Comparison of ENCODE assay signal across 2 cellular contexts in the genomic region with DNA sequence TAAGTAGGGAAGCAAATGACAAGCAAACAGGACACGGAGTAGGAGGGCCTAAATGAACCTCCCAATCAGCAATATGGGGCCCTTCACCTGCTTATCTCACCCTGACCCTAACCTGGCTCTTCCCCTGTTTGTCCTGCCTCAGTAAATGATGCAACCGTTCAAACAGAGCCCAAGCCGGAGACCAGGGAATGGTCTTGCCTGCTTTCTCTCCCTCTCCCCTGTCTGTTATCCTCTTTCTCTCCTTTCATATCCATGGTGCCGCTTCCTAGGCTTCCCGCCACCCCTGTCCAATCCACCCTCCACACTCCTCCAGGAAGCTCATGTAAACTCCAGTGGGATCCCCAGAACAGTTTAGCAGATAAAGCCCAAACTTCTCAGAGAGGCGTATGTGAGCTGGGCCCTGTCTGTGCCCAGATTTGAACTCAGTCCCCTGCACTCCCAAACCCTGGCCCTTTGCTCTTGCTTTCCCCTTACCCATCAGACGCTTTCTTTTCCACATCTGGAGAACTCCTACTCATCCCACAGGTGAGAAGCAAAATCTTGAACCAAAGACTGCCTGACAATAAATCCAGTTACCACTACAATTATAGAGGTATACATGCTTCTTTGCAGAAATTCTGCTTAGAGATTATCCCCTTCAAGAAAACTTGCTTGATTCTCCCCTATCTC.
TF ChIP-seq lines count a peak whose summit lies in the region.

No MANE protein-coding gene starts in this region.

TF ChIP-seq in K562, 482 proteins besides CTCF, POLR2A, EP300 and RAD21 (continues in another document):
- TF ChIP-seq PTBP1 (IDR thresholded peaks at IDR 0.05; ENCODE audit: low read depth, low read length) (no peak), GTF2A2 (tag; IDR thresholded peaks at IDR 0.05) (no peak), DPF2 (IDR thresholded peaks at IDR 0.05) (peak; percentile 81), ATF1 (CRISPR knock-in tag; IDR thresholded peaks at IDR 0.05) (no peak), ATF1 (tag; IDR thresholded peaks at IDR 0.05) (0 out of 2 replicates have a peak, but pooled peaks have one; percentile 18), EHMT2 (IDR thresholded peaks at IDR 0.05) (peak; percentile 22; the same call in 1 of the 2 replicates), HIVEP1 (CRISPR knock-in tag; IDR thresholded peaks at IDR 0.05) (0 out of 2 replicates have a peak, but pooled peaks have one; percentile 7), FOXA1 (IDR thresholded peaks at IDR 0.05; ENCODE audit: borderline replicate concordance) (no peak), GATAD2A (IDR thresholded peaks at IDR 0.05) (no peak), TBL1XR1 (IDR thresholded peaks at IDR 0.05; ENCODE audit: low read length in 2 of 2) (peak in 1 of 2 experiments; percentile 50; a peak in 1 of 4 replicates)
- TF ChIP-seq, protein P1, sequence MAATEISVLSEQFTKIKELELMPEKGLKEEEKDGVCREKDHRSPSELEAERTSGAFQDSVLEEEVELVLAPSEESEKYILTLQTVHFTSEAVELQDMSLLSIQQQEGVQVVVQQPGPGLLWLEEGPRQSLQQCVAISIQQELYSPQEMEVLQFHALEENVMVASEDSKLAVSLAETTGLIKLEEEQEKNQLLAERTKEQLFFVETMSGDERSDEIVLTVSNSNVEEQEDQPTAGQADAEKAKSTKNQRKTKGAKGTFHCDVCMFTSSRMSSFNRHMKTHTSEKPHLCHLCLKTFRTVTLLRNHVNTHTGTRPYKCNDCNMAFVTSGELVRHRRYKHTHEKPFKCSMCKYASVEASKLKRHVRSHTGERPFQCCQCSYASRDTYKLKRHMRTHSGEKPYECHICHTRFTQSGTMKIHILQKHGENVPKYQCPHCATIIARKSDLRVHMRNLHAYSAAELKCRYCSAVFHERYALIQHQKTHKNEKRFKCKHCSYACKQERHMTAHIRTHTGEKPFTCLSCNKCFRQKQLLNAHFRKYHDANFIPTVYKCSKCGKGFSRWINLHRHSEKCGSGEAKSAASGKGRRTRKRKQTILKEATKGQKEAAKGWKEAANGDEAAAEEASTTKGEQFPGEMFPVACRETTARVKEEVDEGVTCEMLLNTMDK (IDR thresholded peaks at IDR 0.05; ENCODE audit: borderline replicate concordance, insufficient read depth, low read depth, low read length, poor library complexity, severe bottlenecking) = no peak
- TF ChIP-seq, protein P2, sequence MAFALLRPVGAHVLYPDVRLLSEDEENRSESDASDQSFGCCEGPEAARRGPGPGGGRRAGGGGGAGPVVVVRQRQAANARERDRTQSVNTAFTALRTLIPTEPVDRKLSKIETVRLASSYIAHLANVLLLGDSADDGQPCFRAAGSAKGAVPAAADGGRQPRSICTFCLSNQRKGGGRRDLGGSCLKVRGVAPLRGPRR (CRISPR knock-in tag; IDR thresholded peaks at IDR 0.05) = 0 out of 2 replicates have a peak, but pooled peaks have one; percentile 65
- TF ChIP-seq, protein P3, sequence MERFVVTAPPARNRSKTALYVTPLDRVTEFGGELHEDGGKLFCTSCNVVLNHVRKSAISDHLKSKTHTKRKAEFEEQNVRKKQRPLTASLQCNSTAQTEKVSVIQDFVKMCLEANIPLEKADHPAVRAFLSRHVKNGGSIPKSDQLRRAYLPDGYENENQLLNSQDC (CRISPR knock-in tag; IDR thresholded peaks at IDR 0.05) = no peak
- TF ChIP-seq, protein P4, sequence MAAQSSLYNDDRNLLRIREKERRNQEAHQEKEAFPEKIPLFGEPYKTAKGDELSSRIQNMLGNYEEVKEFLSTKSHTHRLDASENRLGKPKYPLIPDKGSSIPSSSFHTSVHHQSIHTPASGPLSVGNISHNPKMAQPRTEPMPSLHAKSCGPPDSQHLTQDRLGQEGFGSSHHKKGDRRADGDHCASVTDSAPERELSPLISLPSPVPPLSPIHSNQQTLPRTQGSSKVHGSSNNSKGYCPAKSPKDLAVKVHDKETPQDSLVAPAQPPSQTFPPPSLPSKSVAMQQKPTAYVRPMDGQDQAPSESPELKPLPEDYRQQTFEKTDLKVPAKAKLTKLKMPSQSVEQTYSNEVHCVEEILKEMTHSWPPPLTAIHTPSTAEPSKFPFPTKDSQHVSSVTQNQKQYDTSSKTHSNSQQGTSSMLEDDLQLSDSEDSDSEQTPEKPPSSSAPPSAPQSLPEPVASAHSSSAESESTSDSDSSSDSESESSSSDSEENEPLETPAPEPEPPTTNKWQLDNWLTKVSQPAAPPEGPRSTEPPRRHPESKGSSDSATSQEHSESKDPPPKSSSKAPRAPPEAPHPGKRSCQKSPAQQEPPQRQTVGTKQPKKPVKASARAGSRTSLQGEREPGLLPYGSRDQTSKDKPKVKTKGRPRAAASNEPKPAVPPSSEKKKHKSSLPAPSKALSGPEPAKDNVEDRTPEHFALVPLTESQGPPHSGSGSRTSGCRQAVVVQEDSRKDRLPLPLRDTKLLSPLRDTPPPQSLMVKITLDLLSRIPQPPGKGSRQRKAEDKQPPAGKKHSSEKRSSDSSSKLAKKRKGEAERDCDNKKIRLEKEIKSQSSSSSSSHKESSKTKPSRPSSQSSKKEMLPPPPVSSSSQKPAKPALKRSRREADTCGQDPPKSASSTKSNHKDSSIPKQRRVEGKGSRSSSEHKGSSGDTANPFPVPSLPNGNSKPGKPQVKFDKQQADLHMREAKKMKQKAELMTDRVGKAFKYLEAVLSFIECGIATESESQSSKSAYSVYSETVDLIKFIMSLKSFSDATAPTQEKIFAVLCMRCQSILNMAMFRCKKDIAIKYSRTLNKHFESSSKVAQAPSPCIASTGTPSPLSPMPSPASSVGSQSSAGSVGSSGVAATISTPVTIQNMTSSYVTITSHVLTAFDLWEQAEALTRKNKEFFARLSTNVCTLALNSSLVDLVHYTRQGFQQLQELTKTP (IDR thresholded peaks at IDR 0.05; ENCODE audit: low read depth in 1 of 2, partially characterized antibody in 2 of 2) = peak in 1 of 2 experiments; percentile 39

TF ChIP-seq in HepG2, 621 proteins besides CTCF, POLR2A, EP300 and RAD21 (continues in another document):
- no peak for TF ChIP-seq ZNF274 (CRISPR knock-in tag; IDR thresholded peaks at IDR 0.05)
- 0 out of 2 replicates have a peak, but pooled peaks have one; percentile 22 for TF ChIP-seq FOXA3 (CRISPR knock-in tag; IDR thresholded peaks at IDR 0.05)
- TF ChIP-seq ZNF296 (CRISPR knock-in tag; conservative IDR thresholded peaks at IDR 0.05) = no peak
- TF ChIP-seq FOSL1 (CRISPR knock-in tag; IDR thresholded peaks at IDR 0.05; ENCODE audit: borderline replicate concordance) = no peak
- TF ChIP-seq NR2F2 (IDR thresholded peaks at IDR 0.05; ENCODE audit: borderline replicate concordance, low read depth) = 0 out of 2 replicates have a peak, but pooled peaks have one; percentile 39
- no peak for TF ChIP-seq ZNF432 (CRISPR knock-in tag; IDR thresholded peaks at IDR 0.05; ENCODE audit: borderline replicate concordance)
- 0 out of 2 replicates have a peak, but pooled peaks have one; percentile 23 for TF ChIP-seq BCL6 (CRISPR knock-in tag; IDR thresholded peaks at IDR 0.05)
- no peak for TF ChIP-seq SOX6 (IDR thresholded peaks at IDR 0.05)
- TF ChIP-seq SOX6 (CRISPR knock-in tag; IDR thresholded peaks at IDR 0.05) = peak; percentile 52; the same call in 1 of the 2 replicates
- TF ChIP-seq ZMYM4 (CRISPR knock-in tag; IDR thresholded peaks at IDR 0.05) = peak; percentile 18; the same call in 1 of the 2 replicates
- TF ChIP-seq, protein P5, sequence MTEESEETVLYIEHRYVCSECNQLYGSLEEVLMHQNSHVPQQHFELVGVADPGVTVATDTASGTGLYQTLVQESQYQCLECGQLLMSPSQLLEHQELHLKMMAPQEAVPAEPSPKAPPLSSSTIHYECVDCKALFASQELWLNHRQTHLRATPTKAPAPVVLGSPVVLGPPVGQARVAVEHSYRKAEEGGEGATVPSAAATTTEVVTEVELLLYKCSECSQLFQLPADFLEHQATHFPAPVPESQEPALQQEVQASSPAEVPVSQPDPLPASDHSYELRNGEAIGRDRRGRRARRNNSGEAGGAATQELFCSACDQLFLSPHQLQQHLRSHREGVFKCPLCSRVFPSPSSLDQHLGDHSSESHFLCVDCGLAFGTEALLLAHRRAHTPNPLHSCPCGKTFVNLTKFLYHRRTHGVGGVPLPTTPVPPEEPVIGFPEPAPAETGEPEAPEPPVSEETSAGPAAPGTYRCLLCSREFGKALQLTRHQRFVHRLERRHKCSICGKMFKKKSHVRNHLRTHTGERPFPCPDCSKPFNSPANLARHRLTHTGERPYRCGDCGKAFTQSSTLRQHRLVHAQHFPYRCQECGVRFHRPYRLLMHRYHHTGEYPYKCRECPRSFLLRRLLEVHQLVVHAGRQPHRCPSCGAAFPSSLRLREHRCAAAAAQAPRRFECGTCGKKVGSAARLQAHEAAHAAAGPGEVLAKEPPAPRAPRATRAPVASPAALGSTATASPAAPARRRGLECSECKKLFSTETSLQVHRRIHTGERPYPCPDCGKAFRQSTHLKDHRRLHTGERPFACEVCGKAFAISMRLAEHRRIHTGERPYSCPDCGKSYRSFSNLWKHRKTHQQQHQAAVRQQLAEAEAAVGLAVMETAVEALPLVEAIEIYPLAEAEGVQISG (CRISPR knock-in tag; IDR thresholded peaks at IDR 0.05) = no peak
- no peak for TF ChIP-seq ZNF260 (CRISPR knock-in tag; IDR thresholded peaks at IDR 0.05; ENCODE audit: borderline replicate concordance, low read depth)
- TF ChIP-seq ZNF644 (CRISPR knock-in tag; IDR thresholded peaks at IDR 0.05; ENCODE audit: low read depth) = peak; percentile 37; the same call in 1 of the 2 replicates
- TF ChIP-seq DMAP1 (CRISPR knock-in tag; IDR thresholded peaks at IDR 0.05) = no peak
- no peak for TF ChIP-seq SIN3A (IDR thresholded peaks at IDR 0.05; ENCODE audit: borderline replicate concordance, low read depth, low read length)
- TF ChIP-seq CEBPB (IDR thresholded peaks at IDR 0.05; ENCODE audit: borderline replicate concordance, low read depth, low read length) = peak; percentile 81; the same call in 1 of the 2 replicates
- TF ChIP-seq, protein P6, sequence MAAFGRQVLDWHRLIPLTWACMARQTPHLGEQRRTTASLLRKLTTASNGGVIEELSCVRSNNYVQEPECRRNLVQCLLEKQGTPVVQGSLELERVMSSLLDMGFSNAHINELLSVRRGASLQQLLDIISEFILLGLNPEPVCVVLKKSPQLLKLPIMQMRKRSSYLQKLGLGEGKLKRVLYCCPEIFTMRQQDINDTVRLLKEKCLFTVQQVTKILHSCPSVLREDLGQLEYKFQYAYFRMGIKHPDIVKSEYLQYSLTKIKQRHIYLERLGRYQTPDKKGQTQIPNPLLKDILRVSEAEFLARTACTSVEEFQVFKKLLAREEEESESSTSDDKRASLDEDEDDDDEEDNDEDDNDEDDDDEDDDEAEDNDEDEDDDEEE (CRISPR knock-in tag; IDR thresholded peaks at IDR 0.05) = no peak
- TF ChIP-seq ZNF83 (CRISPR knock-in tag; IDR thresholded peaks at IDR 0.05; ENCODE audit: borderline replicate concordance) = no peak
- no peak for TF ChIP-seq SRSF4 (IDR thresholded peaks at IDR 0.05; ENCODE audit: low read depth, low read length, poor library complexity, severe bottlenecking)
- no peak for TF ChIP-seq PCBP1 (IDR thresholded peaks at IDR 0.05; ENCODE audit: borderline replicate concordance, low read depth, low read length)
- TF ChIP-seq, protein P7, sequence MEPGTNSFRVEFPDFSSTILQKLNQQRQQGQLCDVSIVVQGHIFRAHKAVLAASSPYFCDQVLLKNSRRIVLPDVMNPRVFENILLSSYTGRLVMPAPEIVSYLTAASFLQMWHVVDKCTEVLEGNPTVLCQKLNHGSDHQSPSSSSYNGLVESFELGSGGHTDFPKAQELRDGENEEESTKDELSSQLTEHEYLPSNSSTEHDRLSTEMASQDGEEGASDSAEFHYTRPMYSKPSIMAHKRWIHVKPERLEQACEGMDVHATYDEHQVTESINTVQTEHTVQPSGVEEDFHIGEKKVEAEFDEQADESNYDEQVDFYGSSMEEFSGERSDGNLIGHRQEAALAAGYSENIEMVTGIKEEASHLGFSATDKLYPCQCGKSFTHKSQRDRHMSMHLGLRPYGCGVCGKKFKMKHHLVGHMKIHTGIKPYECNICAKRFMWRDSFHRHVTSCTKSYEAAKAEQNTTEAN (CRISPR knock-in tag; conservative IDR thresholded peaks at IDR 0.05) = no peak
- no peak for TF ChIP-seq ZNF788 (CRISPR knock-in tag; IDR thresholded peaks at IDR 0.05; ENCODE audit: borderline replicate concordance)
- TF ChIP-seq, protein P8, sequence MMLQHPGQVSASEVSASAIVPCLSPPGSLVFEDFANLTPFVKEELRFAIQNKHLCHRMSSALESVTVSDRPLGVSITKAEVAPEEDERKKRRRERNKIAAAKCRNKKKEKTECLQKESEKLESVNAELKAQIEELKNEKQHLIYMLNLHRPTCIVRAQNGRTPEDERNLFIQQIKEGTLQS (CRISPR knock-in tag; IDR thresholded peaks at IDR 0.05) = peak; percentile 54; the same call in 1 of the 2 replicates
- TF ChIP-seq SOX13 (IDR thresholded peaks at IDR 0.05) = no peak
- peak in 1 of 2 experiments; percentile 36; a peak in 1 of 4 replicates for TF ChIP-seq SOX13 (CRISPR knock-in tag; conservative IDR thresholded peaks at IDR 0.05 in 1 of 2, IDR thresholded peaks at IDR 0.05 in 1 of 2)
- 0 out of 2 replicates have a peak, but pooled peaks have one; percentile 28 for TF ChIP-seq ATF7 (IDR thresholded peaks at IDR 0.05)
- no peak for TF ChIP-seq ATF7 (CRISPR knock-in tag; IDR thresholded peaks at IDR 0.05)
- TF ChIP-seq, protein P9, sequence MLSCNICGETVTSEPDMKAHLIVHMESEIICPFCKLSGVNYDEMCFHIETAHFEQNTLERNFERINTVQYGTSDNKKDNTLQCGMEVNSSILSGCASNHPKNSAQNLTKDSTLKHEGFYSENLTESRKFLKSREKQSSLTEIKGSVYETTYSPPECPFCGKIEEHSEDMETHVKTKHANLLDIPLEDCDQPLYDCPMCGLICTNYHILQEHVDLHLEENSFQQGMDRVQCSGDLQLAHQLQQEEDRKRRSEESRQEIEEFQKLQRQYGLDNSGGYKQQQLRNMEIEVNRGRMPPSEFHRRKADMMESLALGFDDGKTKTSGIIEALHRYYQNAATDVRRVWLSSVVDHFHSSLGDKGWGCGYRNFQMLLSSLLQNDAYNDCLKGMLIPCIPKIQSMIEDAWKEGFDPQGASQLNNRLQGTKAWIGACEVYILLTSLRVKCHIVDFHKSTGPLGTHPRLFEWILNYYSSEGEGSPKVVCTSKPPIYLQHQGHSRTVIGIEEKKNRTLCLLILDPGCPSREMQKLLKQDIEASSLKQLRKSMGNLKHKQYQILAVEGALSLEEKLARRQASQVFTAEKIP (CRISPR knock-in tag; IDR thresholded peaks at IDR 0.05; ENCODE audit: borderline replicate concordance) = no peak
- TF ChIP-seq ZNF331 (CRISPR knock-in tag; IDR thresholded peaks at IDR 0.05) = peak; percentile 51; the same call in 1 of the 2 replicates
- TF ChIP-seq GABPA (IDR thresholded peaks at IDR 0.05; ENCODE audit: low read depth, low read length) = no peak
- no peak for TF ChIP-seq GABPA (CRISPR knock-in tag; IDR thresholded peaks at IDR 0.05; ENCODE audit: low read depth)
- no peak for TF ChIP-seq ZNF354B (CRISPR knock-in tag; IDR thresholded peaks at IDR 0.05)
- TF ChIP-seq HOXA9 (CRISPR knock-in tag; IDR thresholded peaks at IDR 0.05; ENCODE audit: borderline replicate concordance) = no peak
- no peak for TF ChIP-seq NR2F6 (IDR thresholded peaks at IDR 0.05)
- peak; percentile 41; the same call in 1 of the 2 replicates for TF ChIP-seq NR2F6 (CRISPR knock-in tag; IDR thresholded peaks at IDR 0.05)
- no peak for TF ChIP-seq SAFB2 (CRISPR knock-in tag; IDR thresholded peaks at IDR 0.05; ENCODE audit: borderline replicate concordance, low read depth)
- TF ChIP-seq, protein P10, sequence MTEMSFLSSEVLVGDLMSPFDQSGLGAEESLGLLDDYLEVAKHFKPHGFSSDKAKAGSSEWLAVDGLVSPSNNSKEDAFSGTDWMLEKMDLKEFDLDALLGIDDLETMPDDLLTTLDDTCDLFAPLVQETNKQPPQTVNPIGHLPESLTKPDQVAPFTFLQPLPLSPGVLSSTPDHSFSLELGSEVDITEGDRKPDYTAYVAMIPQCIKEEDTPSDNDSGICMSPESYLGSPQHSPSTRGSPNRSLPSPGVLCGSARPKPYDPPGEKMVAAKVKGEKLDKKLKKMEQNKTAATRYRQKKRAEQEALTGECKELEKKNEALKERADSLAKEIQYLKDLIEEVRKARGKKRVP (CRISPR knock-in tag; IDR thresholded peaks at IDR 0.05) = peak in 1 of 2 experiments; percentile 93; a peak in 2 of 4 replicates
- TF ChIP-seq NBN (conservative IDR thresholded peaks at IDR 0.05) = no peak
- 0 out of 2 replicates have a peak, but pooled peaks have one; percentile 16 for TF ChIP-seq GATAD2A (CRISPR knock-in tag; IDR thresholded peaks at IDR 0.05)
